Comparison of ENCODE assay signal across 8 cellular contexts in the genomic region with DNA sequence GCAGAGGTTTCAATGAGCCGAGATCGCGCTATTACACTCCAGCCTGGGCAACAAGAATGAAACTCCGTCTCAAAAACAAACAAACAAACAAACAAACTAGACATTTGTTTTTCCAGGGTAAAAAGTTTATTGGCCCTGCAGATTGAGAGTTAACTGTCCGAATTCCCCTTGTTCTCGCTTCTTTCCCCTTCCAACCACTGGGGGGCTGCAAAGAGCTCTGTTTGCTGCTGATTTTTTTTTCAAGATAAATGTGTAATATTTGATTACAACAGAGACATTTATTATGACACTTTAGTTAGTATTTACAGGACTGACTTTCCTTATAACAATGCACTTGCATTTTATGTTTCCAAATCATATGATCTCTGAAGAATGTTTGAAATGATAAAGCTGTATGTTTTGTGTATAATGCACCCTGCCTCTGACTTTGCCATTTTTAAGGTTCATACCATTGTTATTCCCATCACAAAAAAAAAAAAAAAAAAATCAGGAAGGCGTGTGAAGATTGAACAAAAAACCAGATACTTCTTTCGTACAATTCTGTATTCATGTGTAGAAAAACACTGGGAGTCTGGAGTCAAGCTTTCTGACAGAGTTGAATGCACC. TPM values are rescaled to one million over a fixed set of nuclear protein-coding genes. Genes with fewer than 3 reads are reported as not detected.
DNase-seq lines count a peak whose midpoint lies in the region; ATAC-seq and TF ChIP-seq lines count a peak whose summit lies in the region.

No MANE protein-coding gene starts in this region.

- CTCF ChIA-PET in WTC11 (lab: Charles Lee) = interaction anchor here (0.6 to 3.7 kb wide), 31 partner anchors 11 to 609 kb away, joined by 3 to 31 read pairs (median 3); no protein-coding TSS in a partner anchor

- H3K27ac ChIP-seq in cardiac muscle cell (no peak overlapping the region), left ventricle myocardium inferior (replicated peaks) (no peak overlapping the region), spleen (no peak overlapping the region)

- H3K4me1 Mint-ChIP-seq in WTC11 = peaks cover 8% of the 10 kb centered on the region

- H3K4me1 ChIP-seq in cardiac muscle cell (ENCODE audit: low read depth) (no peaks in the 10 kb centered on the region), left ventricle myocardium inferior (peaks cover 62% of the 10 kb centered on the region), spleen (peaks cover 7 to 25% (median 22%) of the 10 kb centered on the region in 6 donors)

- no peak overlapping the region for H3K27ac Mint-ChIP-seq in WTC11

- H3K9me3 ChIP-seq in cardiac muscle cell (ENCODE audit: low read depth) (no peaks in the 10 kb centered on the region), left ventricle myocardium inferior (replicated peaks) (no peaks in the 10 kb centered on the region), spleen (no peaks in the 10 kb centered on the region)

- 6 to 15% (median 7%) methylated on average over 8 of the region's 8 CpGs for WGBS in spleen, 5 donors

- no peak overlapping the region for H3K4me3 Mint-ChIP-seq in WTC11

- intact Hi-C loops in Right ventricle myocardium inferior (cut with DNase I) = loop anchor here (2.0 to 10.0 kb wide), 4 partner anchors 113 to 927 kb away; no protein-coding TSS in a partner anchor
- intact Hi-C loops in left ventricle myocardium inferior (cut with micrococcal nuclease) = no loop called here
- intact Hi-C loops in spleen (cut with DNase I; ENCODE audit: low total_unique reads) = loop anchor here (10.0 kb wide), 1 partner anchor 927 kb away; no protein-coding TSS in a partner anchor

- H3K9me3 Mint-ChIP-seq in WTC11 = no peaks in the 10 kb centered on the region

- H3K27me3 Mint-ChIP-seq in WTC11 (ENCODE audit: low read depth) = peaks cover 49% of the 10 kb centered on the region

- no peak for TF ChIP-seq POLR2A in spleen (IDR thresholded peaks at IDR 0.05)

- no peaks in the 10 kb centered on the region for H3K36me3 Mint-ChIP-seq in WTC11

- no peak overlapping the region for H3K4me3 ChIP-seq in cardiac muscle cell
- no peak overlapping the region for H3K4me3 ChIP-seq in left ventricle myocardium inferior
- no peak overlapping the region for H3K4me3 ChIP-seq in spleen

- TF ChIP-seq CTCF in cardiac muscle cell (IDR thresholded peaks at IDR 0.05; ENCODE audit: low read depth, low read length) (peak; percentile 81), WTC11 (IDR thresholded peaks at IDR 0.05) (peak; percentile 43; the same call in 1 of the 2 replicates), left ventricle myocardium inferior (IDR thresholded peaks at IDR 0.05; ENCODE audit: borderline replicate concordance) (peak; percentile 78), spleen (IDR thresholded peaks at IDR 0.05 in 8 of 11, conservative IDR thresholded peaks at IDR 0.05 in 3 of 11) (peak in 8 of 11 experiments; percentile 19 to 66 (median 42))

- ATAC-seq in Right ventricle myocardium inferior (no peak), WTC11 (no peak), GM19452 (IDR thresholded peaks at IDR 0.05; ENCODE audit: unreplicated experiment) (no peak)

- POLR2A ChIA-PET in WTC11 (lab: Charles Lee) = interaction anchor here (0.6 to 0.7 kb wide), 2 partner anchors 70 to 336 kb away, joined by 3 to 6 read pairs; no protein-coding TSS in a partner anchor

- H3K36me3 ChIP-seq in cardiac muscle cell (no peaks in the 10 kb centered on the region), left ventricle myocardium inferior (no peaks in the 10 kb centered on the region), spleen (no peaks in the 10 kb centered on the region)

- H3K27me3 ChIP-seq in cardiac muscle cell (peaks cover 27% of the 10 kb centered on the region), left ventricle myocardium inferior (ENCODE audit: low read depth) (peaks cover 54% of the 10 kb centered on the region), spleen (replicated peaks in 1 of 7) (peaks cover 0 to 85% (median 49%) of the 10 kb centered on the region in 7 donors)

- DNase-seq in cardiac muscle cell (ENCODE audit: low read depth in 1 of 2, low spot score in 1 of 2) = peak; percentile 47 to 62
- no peak for DNase-seq in Right ventricle myocardium inferior (ENCODE audit: missing footprints)
- DNase-seq in NCI-H146 (lab: John Stamatoyannopoulos, UW) = peak; percentile 58
- peak; percentile 51 for DNase-seq in WTC11 (ENCODE audit: low spot score)
- peak; percentile 22 for DNase-seq in left ventricle myocardium inferior
- no peak for DNase-seq in spleen
- DNase-seq in NCI-H1048 (lab: John Stamatoyannopoulos, UW) = no peak

TF ChIP-seq in WTC11, 78 proteins besides CTCF, POLR2A, EP300 and RAD21 (continues in another document):
- TF ChIP-seq, protein P1, sequence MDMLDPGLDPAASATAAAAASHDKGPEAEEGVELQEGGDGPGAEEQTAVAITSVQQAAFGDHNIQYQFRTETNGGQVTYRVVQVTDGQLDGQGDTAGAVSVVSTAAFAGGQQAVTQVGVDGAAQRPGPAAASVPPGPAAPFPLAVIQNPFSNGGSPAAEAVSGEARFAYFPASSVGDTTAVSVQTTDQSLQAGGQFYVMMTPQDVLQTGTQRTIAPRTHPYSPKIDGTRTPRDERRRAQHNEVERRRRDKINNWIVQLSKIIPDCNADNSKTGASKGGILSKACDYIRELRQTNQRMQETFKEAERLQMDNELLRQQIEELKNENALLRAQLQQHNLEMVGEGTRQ (CRISPR knock-in tag; IDR thresholded peaks at IDR 0.05) = no peak
- no peak for TF ChIP-seq ESRRA (CRISPR knock-in tag; IDR thresholded peaks at IDR 0.05; ENCODE audit: borderline replicate concordance)
- TF ChIP-seq, protein P2, sequence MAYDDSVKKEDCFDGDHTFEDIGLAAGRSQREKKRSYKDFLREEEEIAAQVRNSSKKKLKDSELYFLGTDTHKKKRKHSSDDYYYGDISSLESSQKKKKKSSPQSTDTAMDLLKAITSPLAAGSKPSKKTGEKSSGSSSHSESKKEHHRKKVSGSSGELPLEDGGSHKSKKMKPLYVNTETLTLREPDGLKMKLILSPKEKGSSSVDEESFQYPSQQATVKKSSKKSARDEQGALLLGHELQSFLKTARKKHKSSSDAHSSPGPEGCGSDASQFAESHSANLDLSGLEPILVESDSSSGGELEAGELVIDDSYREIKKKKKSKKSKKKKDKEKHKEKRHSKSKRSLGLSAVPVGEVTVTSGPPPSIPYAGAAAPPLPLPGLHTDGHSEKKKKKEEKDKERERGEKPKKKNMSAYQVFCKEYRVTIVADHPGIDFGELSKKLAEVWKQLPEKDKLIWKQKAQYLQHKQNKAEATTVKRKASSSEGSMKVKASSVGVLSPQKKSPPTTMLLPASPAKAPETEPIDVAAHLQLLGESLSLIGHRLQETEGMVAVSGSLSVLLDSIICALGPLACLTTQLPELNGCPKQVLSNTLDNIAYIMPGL (CRISPR knock-in tag; IDR thresholded peaks at IDR 0.05) = no peak
- TF ChIP-seq, protein P3, sequence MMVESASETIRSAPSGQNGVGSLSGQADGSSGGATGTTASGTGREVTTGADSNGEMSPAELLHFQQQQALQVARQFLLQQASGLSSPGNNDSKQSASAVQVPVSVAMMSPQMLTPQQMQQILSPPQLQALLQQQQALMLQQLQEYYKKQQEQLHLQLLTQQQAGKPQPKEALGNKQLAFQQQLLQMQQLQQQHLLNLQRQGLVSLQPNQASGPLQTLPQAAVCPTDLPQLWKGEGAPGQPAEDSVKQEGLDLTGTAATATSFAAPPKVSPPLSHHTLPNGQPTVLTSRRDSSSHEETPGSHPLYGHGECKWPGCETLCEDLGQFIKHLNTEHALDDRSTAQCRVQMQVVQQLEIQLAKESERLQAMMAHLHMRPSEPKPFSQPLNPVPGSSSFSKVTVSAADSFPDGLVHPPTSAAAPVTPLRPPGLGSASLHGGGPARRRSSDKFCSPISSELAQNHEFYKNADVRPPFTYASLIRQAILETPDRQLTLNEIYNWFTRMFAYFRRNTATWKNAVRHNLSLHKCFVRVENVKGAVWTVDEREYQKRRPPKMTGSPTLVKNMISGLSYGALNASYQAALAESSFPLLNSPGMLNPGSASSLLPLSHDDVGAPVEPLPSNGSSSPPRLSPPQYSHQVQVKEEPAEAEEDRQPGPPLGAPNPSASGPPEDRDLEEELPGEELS (CRISPR knock-in tag; IDR thresholded peaks at IDR 0.05) = no peak
- TF ChIP-seq, protein P4, sequence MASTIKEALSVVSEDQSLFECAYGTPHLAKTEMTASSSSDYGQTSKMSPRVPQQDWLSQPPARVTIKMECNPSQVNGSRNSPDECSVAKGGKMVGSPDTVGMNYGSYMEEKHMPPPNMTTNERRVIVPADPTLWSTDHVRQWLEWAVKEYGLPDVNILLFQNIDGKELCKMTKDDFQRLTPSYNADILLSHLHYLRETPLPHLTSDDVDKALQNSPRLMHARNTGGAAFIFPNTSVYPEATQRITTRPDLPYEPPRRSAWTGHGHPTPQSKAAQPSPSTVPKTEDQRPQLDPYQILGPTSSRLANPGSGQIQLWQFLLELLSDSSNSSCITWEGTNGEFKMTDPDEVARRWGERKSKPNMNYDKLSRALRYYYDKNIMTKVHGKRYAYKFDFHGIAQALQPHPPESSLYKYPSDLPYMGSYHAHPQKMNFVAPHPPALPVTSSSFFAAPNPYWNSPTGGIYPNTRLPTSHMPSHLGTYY (CRISPR knock-in tag; IDR thresholded peaks at IDR 0.05) = no peak
- no peak for TF ChIP-seq NFATC4 (CRISPR knock-in tag; IDR thresholded peaks at IDR 0.05)
- no peak for TF ChIP-seq FOXP1 (CRISPR knock-in tag; IDR thresholded peaks at IDR 0.05; ENCODE audit: borderline replicate concordance)
- TF ChIP-seq, protein P5, sequence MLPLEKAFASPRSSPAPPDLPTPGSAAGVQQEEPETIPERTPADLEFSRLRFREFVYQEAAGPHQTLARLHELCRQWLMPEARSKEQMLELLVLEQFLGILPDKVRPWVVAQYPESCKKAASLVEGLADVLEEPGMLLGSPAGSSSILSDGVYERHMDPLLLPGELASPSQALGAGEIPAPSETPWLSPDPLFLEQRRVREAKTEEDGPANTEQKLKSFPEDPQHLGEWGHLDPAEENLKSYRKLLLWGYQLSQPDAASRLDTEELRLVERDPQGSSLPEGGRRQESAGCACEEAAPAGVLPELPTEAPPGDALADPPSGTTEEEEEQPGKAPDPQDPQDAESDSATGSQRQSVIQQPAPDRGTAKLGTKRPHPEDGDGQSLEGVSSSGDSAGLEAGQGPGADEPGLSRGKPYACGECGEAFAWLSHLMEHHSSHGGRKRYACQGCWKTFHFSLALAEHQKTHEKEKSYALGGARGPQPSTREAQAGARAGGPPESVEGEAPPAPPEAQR (CRISPR knock-in tag; IDR thresholded peaks at IDR 0.05) = no peak
- TF ChIP-seq EMX1 (CRISPR knock-in tag; IDR thresholded peaks at IDR 0.05) = no peak
- TF ChIP-seq ZNF416 (CRISPR knock-in tag; IDR thresholded peaks at IDR 0.05) = no peak
- no peak for TF ChIP-seq FOXK1 (CRISPR knock-in tag; IDR thresholded peaks at IDR 0.05)
- TF ChIP-seq NR3C1 (CRISPR knock-in tag; conservative IDR thresholded peaks at IDR 0.05; ENCODE audit: low read depth) = no peak

RNA-seq across cellular contexts. Expression of a gene that starts 2.8 kb away (rescaled TPM):
- total RNA-seq in cardiac muscle cell = 5.0 and 7.0 TPM in 2 replicates
- 3.5 and 5.9 TPM in 2 replicates for polyA plus RNA-seq in cardiac muscle cell
- 8.4 TPM for total RNA-seq in Right ventricle myocardium inferior
- total RNA-seq in WTC11 (2021) = 0.32 to 0.46 TPM (median 0.35 TPM) in 3 replicates
- 7.0 TPM for total RNA-seq in left ventricle myocardium inferior
- under 1 TPM; 0.06 to 0.22 (median 0.13) TPM for total RNA-seq in spleen
- polyA plus RNA-seq in spleen = under 1 TPM in 2 of 3 donors, not detected in 1; 0.02 to 0.13 TPM

Comparison
In these comparisons a context has a peak if more than half of its experiments do, and no peak if none do; other contexts are left out.
1. DNase-seq: peak in cardiac muscle cell (2 of 2), NCI-H146 (single experiment), WTC11 (single experiment) and left ventricle myocardium inferior (single experiment); none in Right ventricle myocardium inferior (single experiment), spleen (single experiment) and NCI-H1048 (single experiment).
2. Peak in every context shown above with its lines, with median percentiles within 50 percentile points of each other: CTCF ChIP-seq.